13 cellular contexts compared by ENCODE assay signal in the genomic region with DNA sequence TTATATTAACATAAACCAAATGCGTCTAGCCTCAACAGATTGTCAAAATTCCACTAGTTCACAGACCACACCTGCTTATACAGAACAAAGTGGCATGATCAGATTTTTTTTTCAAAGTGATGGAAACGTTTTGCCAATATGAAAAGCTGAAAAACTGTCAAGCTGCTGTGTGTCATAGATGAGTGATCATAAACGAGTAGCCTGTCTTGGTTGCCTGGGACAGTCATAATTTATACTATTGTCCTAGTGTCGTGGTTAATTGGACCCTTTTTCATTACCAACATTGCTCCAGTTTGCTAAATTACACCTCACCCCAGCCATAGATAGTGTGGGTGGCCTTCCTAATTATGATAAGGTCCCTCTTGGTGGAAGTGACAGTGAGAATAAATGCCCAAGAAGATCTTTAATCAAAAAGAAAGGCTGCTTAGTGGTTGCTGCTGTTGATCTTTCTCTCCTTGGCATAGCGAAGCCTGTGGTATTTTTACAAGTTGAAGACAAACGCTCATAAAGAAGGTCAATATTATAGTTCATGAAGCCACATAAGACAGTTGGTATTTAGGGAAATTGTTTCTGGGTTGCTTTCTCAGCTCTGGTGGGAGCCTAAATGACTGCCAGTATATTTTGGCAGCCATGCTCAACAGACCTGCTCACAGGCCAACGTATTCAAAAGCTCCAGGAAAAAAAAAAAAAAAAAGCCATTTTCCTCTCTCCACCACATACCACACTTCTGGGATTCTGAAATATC.
"Had no signal": no experiment of that assay in that cellular context is flagged by ENCODE, and none has a peak within 500 bp of the region (broad histone marks: within the 10 kb centered on the region; RNA-seq: fewer than 3 reads in every experiment).

No MANE protein-coding gene starts in this region.

- H2AFZ ChIP-seq: hepatocyte had no signal

- H3K79me2 ChIP-seq: hepatocyte had no signal

- H3K4me2 ChIP-seq: hepatocyte had no signal

- H3K36me3 ChIP-seq: stomach, thoracic aorta had no signal

- H3K27ac ChIP-seq: hepatocyte, stomach, thoracic aorta had no signal

- ATAC-seq: activated CD4-positive, CD25-positive, alpha-beta regulatory T cell treated with anti-CD3 and anti-CD28 coated beads, Interleukin-2, amount 50 U/mL, for 24 hours; activated T-cell treated with anti-CD3 and anti-CD28 coated beads, Interleukin-2, amount 50 U/mL, for 4 hours had no signal

- H3K4me3 ChIP-seq: hepatocyte, stomach, thoracic aorta had no signal

- DNase-seq: activated CD4-positive, alpha-beta T cell treated with anti-CD3 and anti-CD28 coated beads, Interleukin-2, amount 50 U/mL, for 48 hours; activated effector memory CD4-positive, alpha-beta T cell treated with anti-CD3 and anti-CD28 coated beads, Interleukin-2, amount 50 U/mL, for 16 hours; activated T-cell treated with anti-CD3 and anti-CD28 coated beads, Interleukin-2, amount 50 U/mL, for 4 hours; cortex of kidney; effector memory CD4-positive, alpha-beta T cell; mesendoderm; stimulated activated CD4-positive, alpha-beta T cell treated with anti-CD3 and anti-CD28 coated beads, Interleukin-15, amount 100 ng/mL, for 24 hours; stimulated activated CD4-positive, alpha-beta T cell treated with anti-CD3 and anti-CD28 coated beads, Interleukin-4, amount 100 ng/mL, for 24 hours; stomach; T-helper 2 cell had no signal

- H3K9me3 ChIP-seq: stomach, thoracic aorta had no signal

- H3K27me3 ChIP-seq: hepatocyte, stomach had no signal

- H3K4me1 ChIP-seq: stomach had no signal
